ENCODE assay signal across 8 cellular contexts in genomic region chr22:44701824-44702478, GRCh38. TPM values are rescaled to one million over a fixed set of nuclear protein-coding genes. Genes with fewer than 3 reads are reported as not detected.
A peak's percentile ranks its signal among the peaks of the same experiment; 100 is the strongest.
DNase-seq lines count a peak whose midpoint lies in the region; ATAC-seq, FAIRE-seq and TF ChIP-seq lines count a peak whose summit lies in the region.

Gene PRR5, plus strand, starts transcription at chr22:44702204. Its CDS starts 271 bp downstream, at chr22:44702475.

- no peak for TF ChIP-seq POLR2A in endothelial cell of umbilical vein (IDR thresholded peaks at IDR 0.05; ENCODE audit: low read depth, low read length)

- peaks cover 6 to 11% of the 10 kb centered on the region in 2 experiments for H3K27me3 ChIP-seq in endothelial cell of umbilical vein (ENCODE audit: control insufficient read depth in 2 of 2, insufficient read depth in 2 of 2, low read length in 2 of 2)

- H3K4me3 ChIP-seq in endothelial cell of umbilical vein (replicated peaks in 1 of 3; ENCODE audit: insufficient read depth in 1 of 3, low read depth in 1 of 3, low read length in 3 of 3) (peak within 1 kb of the TSS; percentile 16 to 36 (median 32)), mucosa of descending colon (peak within 1 kb of the TSS; percentile 56)

- no TSS peak for BruUV-seq in endothelial cell of umbilical vein (replicated peaks; lab: Mats Ljungman, UMichigan)

- no peaks in the 10 kb centered on the region for H4K20me1 ChIP-seq in endothelial cell of umbilical vein (replicated peaks; ENCODE audit: control insufficient read depth, extremely low read depth, insufficient read depth, low read length)

- H3K4me2 ChIP-seq in endothelial cell of umbilical vein (ENCODE audit: insufficient read depth, low read length): peak within 1 kb of the TSS; percentile 84

- dilution Hi-C loops in endothelial cell of umbilical vein (cut with MboI; ENCODE audit: extremely low pct_ligation_motif_present, low sequenced_read_pairs): no loop called here

- peak within 1 kb of the TSS; percentile 58 for H2AFZ ChIP-seq in endothelial cell of umbilical vein (ENCODE audit: low read depth, low read length)

- H3K79me2 ChIP-seq in endothelial cell of umbilical vein (ENCODE audit: control insufficient read depth, insufficient read depth, low read length): no peaks in the 10 kb centered on the region

- no peaks in the 10 kb centered on the region for H3K9me1 ChIP-seq in endothelial cell of umbilical vein (replicated peaks; ENCODE audit: control insufficient read depth, extremely low read depth, insufficient read depth, low read length)

- peak; percentile 71 for FAIRE-seq in endothelial cell of umbilical vein (lab: Jason Lieb, UNC)

- H3K9ac ChIP-seq in endothelial cell of umbilical vein (replicated peaks; ENCODE audit: extremely low read depth, insufficient read depth, low read length): no peak within 1 kb of the TSS

- H3K9me3 ChIP-seq in endothelial cell of umbilical vein (replicated peaks; ENCODE audit: control insufficient read depth, insufficient read depth, low read length): no peaks in the 10 kb centered on the region
- H3K9me3 ChIP-seq in mucosa of descending colon: no peaks in the 10 kb centered on the region

- H3K4me1 ChIP-seq in endothelial cell of umbilical vein (ENCODE audit: control insufficient read depth, extremely low read depth, insufficient read depth, low read length): peaks cover 7% of the 10 kb centered on the region
- peaks cover 12% of the 10 kb centered on the region for H3K4me1 ChIP-seq in mucosa of descending colon (ENCODE audit: low read depth)

- TF ChIP-seq CTCF in endothelial cell of umbilical vein (IDR thresholded peaks at IDR 0.05; ENCODE audit: extremely low read depth in 1 of 2, insufficient read depth in 1 of 2, low read depth in 1 of 2, low read length in 2 of 2): no peak
- TF ChIP-seq CTCF in mucosa of descending colon (IDR thresholded peaks at IDR 0.05): no peak

- DNase-seq in NCI-H2081 (lab: John Stamatoyannopoulos, UW): peak; percentile 47 to 50
- DNase-seq in NCI-H2081 treated with DMSO at 0.1 percent for 48 hours (lab: John Stamatoyannopoulos, UW): no peak
- DNase-seq in NOMO-1 (lab: John Stamatoyannopoulos, UW; ENCODE audit: unreplicated experiment in 2 of 2): peak; percentile 65 to 83
- DNase-seq in activated CD8-positive, alpha-beta memory T cell treated with anti-CD3 and anti-CD28 coated beads, Interleukin-2, amount 50 U/mL, for 1 hour (ENCODE audit: extremely low read depth): peak; percentile 36
- peak; percentile 63 for DNase-seq in endothelial cell of umbilical vein (ENCODE audit: low read depth, low spot score)
- peak; percentile 85 to 94 (median 92) for DNase-seq in mucosa of descending colon
- DNase-seq in stimulated activated CD8-positive, alpha-beta memory T cell treated with anti-CD3 and anti-CD28 coated beads, Interleukin-4, amount 100 ng/mL, for 24 hours (ENCODE audit: low read depth): peak; percentile 63

- ATAC-seq in HG03039 (IDR thresholded peaks at IDR 0.05; ENCODE audit: unreplicated experiment) (peak; percentile 48), mucosa of descending colon (peak; percentile 88)

- H3K36me3 ChIP-seq in endothelial cell of umbilical vein (ENCODE audit: control insufficient read depth in 2 of 2, extremely low read depth in 1 of 2, insufficient read depth in 2 of 2, low read length in 2 of 2) (no peaks in the 10 kb centered on the region), mucosa of descending colon (ENCODE audit: low read depth) (no peaks in the 10 kb centered on the region)

- no peak within 1 kb of the TSS for H3K27ac ChIP-seq in endothelial cell of umbilical vein (ENCODE audit: insufficient read depth, low read depth, low read length)

- POLR2A ChIA-PET in endothelial cell of umbilical vein (lab: Charles Lee): no interaction called here

- CTCF ChIA-PET in endothelial cell of umbilical vein (lab: Charles Lee): no interaction called here

- intact Hi-C loops in endothelial cell of umbilical vein (cut with micrococcal nuclease) (loop anchor here (1.0 kb wide), 1 partner anchor 17 kb away; no protein-coding TSS in a partner anchor), mucosa of descending colon (cut with DNase I, micrococcal nuclease) (no loop called here)

TF ChIP-seq in endothelial cell of umbilical vein, 7 proteins besides CTCF, POLR2A, EP300 and RAD21:
- TF ChIP-seq MYC (IDR thresholded peaks at IDR 0.05; ENCODE audit: low read depth, low read length) (no peak), GATA2 (IDR thresholded peaks at IDR 0.05; ENCODE audit: insufficient read depth, insufficient read length, low read depth, low read length) (no peak), JUN (IDR thresholded peaks at IDR 0.05; ENCODE audit: borderline replicate concordance, insufficient read depth, insufficient read length, low read depth) (no peak), POLR2AphosphoS5 (IDR thresholded peaks at IDR 0.05; ENCODE audit: insufficient read depth, low read depth, low read length) (no peak), MAX (IDR thresholded peaks at IDR 0.05; ENCODE audit: insufficient read depth, insufficient read length) (peak; percentile 67), FOS (IDR thresholded peaks at IDR 0.05; ENCODE audit: borderline replicate concordance, insufficient read depth, low read length) (no peak)
TF ChIP-seq in endothelial cell of umbilical vein: peak in this region for 1.

RNA-seq across cellular contexts. Expression of gene PRR5, which starts in this region (rescaled TPM):
- total RNA-seq in endothelial cell of umbilical vein (7.4 and 9.0 TPM in 2 replicates), mucosa of descending colon (10 to 100 TPM; 21.8 to 46.2 (median 35.1) TPM)
- 4.3 and 7.4 TPM in 2 replicates for polyA plus RNA-seq in endothelial cell of umbilical vein
- 2.3 and 3.0 TPM in 2 replicates for polyA plus RNA-seq in endothelial cell of umbilical vein (2011; cell fraction: cytosol; rRNA removed)
- 4.0 and 5.3 TPM in 2 replicates for polyA plus RNA-seq in endothelial cell of umbilical vein (2011; cell fraction: nucleus; rRNA removed)
- polyA plus RNA-seq in endothelial cell of umbilical vein (2012): 4.2 and 9.0 TPM in 2 replicates
- 3.5 and 8.0 TPM in 2 replicates for polyA minus RNA-seq in endothelial cell of umbilical vein
- 8.7 TPM for polyA minus RNA-seq in endothelial cell of umbilical vein (2011; cell fraction: cytosol; rRNA and poly(A)+ RNA removed)
- 3.8 and 4.0 TPM in 2 replicates for polyA minus RNA-seq in endothelial cell of umbilical vein (2011; cell fraction: nucleus; rRNA and poly(A)+ RNA removed)
